ENCODE assay signal across 1 cellular context in genomic region chr14:60648169-60648933, GRCh38.
TF ChIP-seq lines count a peak whose summit lies in the region.

No MANE protein-coding gene starts in this region.

TF ChIP-seq in GM12878, 131 proteins besides CTCF, POLR2A, EP300 and RAD21:
- no peak for TF ChIP-seq ZBTB40 (IDR thresholded peaks at IDR 0.05; ENCODE audit: borderline replicate concordance)
- TF ChIP-seq, protein P1, sequence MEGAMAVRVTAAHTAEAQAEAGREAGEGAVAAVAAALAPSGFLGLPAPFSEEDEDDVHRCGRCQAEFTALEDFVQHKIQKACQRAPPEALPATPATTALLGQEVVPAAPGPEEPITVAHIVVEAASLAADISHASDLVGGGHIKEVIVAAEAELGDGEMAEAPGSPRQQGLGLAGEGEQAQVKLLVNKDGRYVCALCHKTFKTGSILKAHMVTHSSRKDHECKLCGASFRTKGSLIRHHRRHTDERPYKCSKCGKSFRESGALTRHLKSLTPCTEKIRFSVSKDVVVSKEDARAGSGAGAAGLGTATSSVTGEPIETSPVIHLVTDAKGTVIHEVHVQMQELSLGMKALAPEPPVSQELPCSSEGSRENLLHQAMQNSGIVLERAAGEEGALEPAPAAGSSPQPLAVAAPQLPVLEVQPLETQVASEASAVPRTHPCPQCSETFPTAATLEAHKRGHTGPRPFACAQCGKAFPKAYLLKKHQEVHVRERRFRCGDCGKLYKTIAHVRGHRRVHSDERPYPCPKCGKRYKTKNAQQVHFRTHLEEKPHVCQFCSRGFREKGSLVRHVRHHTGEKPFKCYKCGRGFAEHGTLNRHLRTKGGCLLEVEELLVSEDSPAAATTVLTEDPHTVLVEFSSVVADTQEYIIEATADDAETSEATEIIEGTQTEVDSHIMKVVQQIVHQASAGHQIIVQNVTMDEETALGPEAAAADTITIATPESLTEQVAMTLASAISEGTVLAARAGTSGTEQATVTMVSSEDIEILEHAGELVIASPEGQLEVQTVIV (IDR thresholded peaks at IDR 0.05; ENCODE audit: borderline replicate concordance, partially characterized antibody): no peak
TF ChIP-seq in GM12878: peak in this region for 0.
